In genomic region chr20:58042626-58043025, GRCh38 we compare ENCODE assay signal across 14 cellular contexts.
DNase-seq lines count a peak whose midpoint lies in the region; ATAC-seq and TF ChIP-seq lines count a peak whose summit lies in the region.
"Had no signal": no experiment of that assay in that cellular context is flagged by ENCODE, and none has a peak within 500 bp of the region (broad histone marks: within the 10 kb centered on the region; RNA-seq: fewer than 3 reads in every experiment).

No MANE protein-coding gene starts in this region.

- H3K27ac ChIP-seq in right lobe of liver: no peak overlapping the region
- H3K27ac ChIP-seq: C4-2B, HL-60 had no signal

- no peaks in the 10 kb centered on the region for H3K9me3 ChIP-seq in right lobe of liver
- H3K9me3 ChIP-seq: BE2C had no signal

- H3K27me3 ChIP-seq in right lobe of liver: no peaks in the 10 kb centered on the region
- H3K27me3 ChIP-seq: BE2C had no signal

- ATAC-seq in sciatic nerve (peak; percentile 46), right lobe of liver (no peak)
- ATAC-seq in activated naive CD8-positive, alpha-beta T cell treated with anti-CD3 and anti-CD28 coated beads, Interleukin-2, amount 50 U/mL, for 24 hours: no peak
- ATAC-seq: GM12878, GM23338 had no signal

- peaks cover 9% of the 10 kb centered on the region for H3K27me3 Mint-ChIP-seq in endothelial cell (ENCODE audit: unreplicated experiment)
- peaks cover 12% of the 10 kb centered on the region for H3K27me3 Mint-ChIP-seq in glutamatergic neuron (ENCODE audit: unreplicated experiment)
- H3K27me3 Mint-ChIP-seq in activated naive CD8-positive, alpha-beta T cell treated with anti-CD3 and anti-CD28 coated beads, Interleukin-2, amount 50 U/mL, for 24 hours: peaks cover 6% of the 10 kb centered on the region
- peaks cover 2% of the 10 kb centered on the region for H3K27me3 Mint-ChIP-seq in activated T-helper 1 cell treated with anti-CD3 and anti-CD28 coated beads, Interleukin-12 subunit alpha, Interleukin-12 subunit beta, Interleukin-2, Interleukin-4 antibody, amounts not matched to agents 30 ng/mL and 10 ng/mL and 1 ng/mL, durations not matched to agents 14 hours and 24 hours and 36 hours (ENCODE audit: insufficient read depth)

- no peaks in the 10 kb centered on the region for H3K9me3 Mint-ChIP-seq in endothelial cell (ENCODE audit: unreplicated experiment)
- peaks cover 6% of the 10 kb centered on the region for H3K9me3 Mint-ChIP-seq in glutamatergic neuron (ENCODE audit: unreplicated experiment)
- H3K9me3 Mint-ChIP-seq in activated naive CD8-positive, alpha-beta T cell treated with anti-CD3 and anti-CD28 coated beads, Interleukin-2, amount 50 U/mL, for 24 hours: no peaks in the 10 kb centered on the region
- no peaks in the 10 kb centered on the region for H3K9me3 Mint-ChIP-seq in activated T-helper 1 cell treated with anti-CD3 and anti-CD28 coated beads, Interleukin-12 subunit alpha, Interleukin-12 subunit beta, Interleukin-2, Interleukin-4 antibody, amounts not matched to agents 30 ng/mL and 10 ng/mL and 1 ng/mL, durations not matched to agents 14 hours and 24 hours and 36 hours
- H3K9me3 Mint-ChIP-seq: CD4-positive, alpha-beta memory T cell had no signal

- TF ChIP-seq CTCF in endothelial cell (IDR thresholded peaks at IDR 0.05; ENCODE audit: unreplicated experiment) (no peak), glutamatergic neuron (IDR thresholded peaks at IDR 0.05; ENCODE audit: partially characterized antibody, unreplicated experiment) (no peak), right lobe of liver (IDR thresholded peaks at IDR 0.05) (no peak)

- H3K36me3 Mint-ChIP-seq in endothelial cell (ENCODE audit: low read depth, unreplicated experiment) (no peaks in the 10 kb centered on the region), glutamatergic neuron (ENCODE audit: unreplicated experiment) (peaks cover 4% of the 10 kb centered on the region)
- H3K36me3 Mint-ChIP-seq in activated naive CD8-positive, alpha-beta T cell treated with anti-CD3 and anti-CD28 coated beads, Interleukin-2, amount 50 U/mL, for 24 hours (ENCODE audit: low read depth): no peaks in the 10 kb centered on the region
- no peaks in the 10 kb centered on the region for H3K36me3 Mint-ChIP-seq in activated T-helper 1 cell treated with anti-CD3 and anti-CD28 coated beads, Interleukin-12 subunit alpha, Interleukin-12 subunit beta, Interleukin-2, Interleukin-4 antibody, amounts not matched to agents 30 ng/mL and 10 ng/mL and 1 ng/mL, durations not matched to agents 14 hours and 24 hours and 36 hours (ENCODE audit: low read depth)
- H3K36me3 Mint-ChIP-seq: CD4-positive, alpha-beta memory T cell had no signal

- no peak overlapping the region for H3K4me3 ChIP-seq in right lobe of liver
- H3K4me3 ChIP-seq: GM12878, GM23338 had no signal

- H3K27ac Mint-ChIP-seq in endothelial cell (ENCODE audit: unreplicated experiment): peak overlapping the region; percentile 16
- H3K27ac Mint-ChIP-seq in glutamatergic neuron (ENCODE audit: unreplicated experiment): no peak overlapping the region
- no peak overlapping the region for H3K27ac Mint-ChIP-seq in activated naive CD8-positive, alpha-beta T cell treated with anti-CD3 and anti-CD28 coated beads, Interleukin-2, amount 50 U/mL, for 24 hours
- no peak overlapping the region for H3K27ac Mint-ChIP-seq in activated T-helper 1 cell treated with anti-CD3 and anti-CD28 coated beads, Interleukin-12 subunit alpha, Interleukin-12 subunit beta, Interleukin-2, Interleukin-4 antibody, amounts not matched to agents 30 ng/mL and 10 ng/mL and 1 ng/mL, durations not matched to agents 14 hours and 24 hours and 36 hours
- H3K27ac Mint-ChIP-seq: CD4-positive, alpha-beta memory T cell; GM23338 had no signal

- DNase-seq in endothelial cell (ENCODE audit: low spot score) (no peak), glutamatergic neuron (no peak), sciatic nerve (ENCODE audit: low spot score) (no peak), NCI-H146 (lab: John Stamatoyannopoulos, UW) (no peak), right lobe of liver (no peak)
- DNase-seq in activated naive CD8-positive, alpha-beta T cell treated with anti-CD3 and anti-CD28 coated beads, Interleukin-2, amount 50 U/mL, for 24 hours: no peak
- no peak for DNase-seq in activated T-helper 1 cell treated with anti-CD3 and anti-CD28 coated beads, Interleukin-12 subunit alpha, Interleukin-12 subunit beta, Interleukin-2, Interleukin-4 antibody, amounts not matched to agents 30 ng/mL and 10 ng/mL and 1 ng/mL, durations not matched to agents 14 hours and 24 hours and 36 hours (ENCODE audit: low spot score)
- DNase-seq: BE2C; CD4-positive, alpha-beta memory T cell; DMS79 had no signal

- no peak for TF ChIP-seq POLR2A in right lobe of liver (IDR thresholded peaks at IDR 0.05)

- intact Hi-C loops in sciatic nerve (cut with DNase I): no loop called here
- intact Hi-C loops in activated T-helper 1 cell treated with anti-CD3 and anti-CD28 coated beads, Interleukin-12 subunit alpha, Interleukin-12 subunit beta, Interleukin-2, Interleukin-4 antibody, amounts not matched to agents 30 ng/mL and 10 ng/mL and 1 ng/mL, durations not matched to agents 14 hours and 24 hours and 36 hours (cut with micrococcal nuclease): no loop called here
- intact Hi-C loops in right lobe of liver (cut with DNase I): no loop called here

- H3K4me3 Mint-ChIP-seq in endothelial cell (ENCODE audit: unreplicated experiment) (no peak overlapping the region), glutamatergic neuron (ENCODE audit: unreplicated experiment) (peak overlapping the region; percentile 70)
- no peak overlapping the region for H3K4me3 Mint-ChIP-seq in activated naive CD8-positive, alpha-beta T cell treated with anti-CD3 and anti-CD28 coated beads, Interleukin-2, amount 50 U/mL, for 24 hours
- no peak overlapping the region for H3K4me3 Mint-ChIP-seq in activated T-helper 1 cell treated with anti-CD3 and anti-CD28 coated beads, Interleukin-12 subunit alpha, Interleukin-12 subunit beta, Interleukin-2, Interleukin-4 antibody, amounts not matched to agents 30 ng/mL and 10 ng/mL and 1 ng/mL, durations not matched to agents 14 hours and 24 hours and 36 hours
- H3K4me3 Mint-ChIP-seq: CD4-positive, alpha-beta memory T cell; GM23338 had no signal

- no peaks in the 10 kb centered on the region for H3K36me3 ChIP-seq in right lobe of liver
- H3K36me3 ChIP-seq: BE2C had no signal

- H3K4me1 ChIP-seq in right lobe of liver: no peaks in the 10 kb centered on the region

- peaks cover 46% of the 10 kb centered on the region for H3K4me1 Mint-ChIP-seq in endothelial cell (ENCODE audit: unreplicated experiment)
- peaks cover 37% of the 10 kb centered on the region for H3K4me1 Mint-ChIP-seq in glutamatergic neuron (ENCODE audit: low read depth, unreplicated experiment)
- no peaks in the 10 kb centered on the region for H3K4me1 Mint-ChIP-seq in activated naive CD8-positive, alpha-beta T cell treated with anti-CD3 and anti-CD28 coated beads, Interleukin-2, amount 50 U/mL, for 24 hours
- H3K4me1 Mint-ChIP-seq in activated T-helper 1 cell treated with anti-CD3 and anti-CD28 coated beads, Interleukin-12 subunit alpha, Interleukin-12 subunit beta, Interleukin-2, Interleukin-4 antibody, amounts not matched to agents 30 ng/mL and 10 ng/mL and 1 ng/mL, durations not matched to agents 14 hours and 24 hours and 36 hours (ENCODE audit: low read depth): no peaks in the 10 kb centered on the region
